Comparison of ENCODE assay signal across 8 cellular contexts in genomic region chr19:49113762-49114629, GRCh38. TPM values are rescaled to one million over a fixed set of nuclear protein-coding genes. Genes with fewer than 3 reads are reported as not detected.
A peak's percentile ranks its signal among the peaks of the same experiment; 100 is the strongest.
DNase-seq lines count a peak whose midpoint lies in the region; ATAC-seq and TF ChIP-seq lines count a peak whose summit lies in the region.

Gene LIN7B (plus strand): TSS chr19:49114370. CDS start chr19:49114405, 35 bp downstream.

- peak; percentile 76 for TF ChIP-seq CTCF in GM12874 (IDR thresholded peaks at IDR 0.05; ENCODE audit: insufficient read depth, low read depth, low read length)
- peak; percentile 76 for TF ChIP-seq CTCF in chondrocyte (IDR thresholded peaks at IDR 0.05)

- peak within 1 kb of the TSS; percentile 78 for H3K4me3 Mint-ChIP-seq in chondrocyte (ENCODE audit: unreplicated experiment)

- ATAC-seq in HG02852 (IDR thresholded peaks at IDR 0.05; ENCODE audit: unreplicated experiment) (peak; percentile 42), left colon (peak; percentile 59), HG03571 (IDR thresholded peaks at IDR 0.05; ENCODE audit: unreplicated experiment) (no peak)

- peaks cover under 1% of the 10 kb centered on the region for H3K36me3 Mint-ChIP-seq in chondrocyte (ENCODE audit: low read depth)

- intact Hi-C loops in left colon (cut with DNase I, micrococcal nuclease), result no loop called here

- DNase-seq in NCI-H345 (lab: John Stamatoyannopoulos, UW), result peak; percentile 61
- peak; percentile 85 for DNase-seq in activated CD4-positive, CD25-positive, alpha-beta regulatory T cell treated with anti-CD3 and anti-CD28 coated beads, Interleukin-2, amount 50 U/mL, for 72 hours
- no peak for DNase-seq in chondrocyte (ENCODE audit: low spot score)
- DNase-seq in left colon, result peak; percentile 47 to 71
- DNase-seq in stimulated activated CD4-positive, alpha-beta T cell treated with anti-CD3 and anti-CD28 coated beads, Interleukin-2, amount 100 ng/mL, for 48 hours, result peak; percentile 65 to 78

- peak within 1 kb of the TSS; percentile 82 for H3K27ac Mint-ChIP-seq in chondrocyte (ENCODE audit: unreplicated experiment)

- peaks cover 50% of the 10 kb centered on the region for H3K4me1 Mint-ChIP-seq in chondrocyte (ENCODE audit: low read depth)

- H3K27me3 Mint-ChIP-seq in chondrocyte (ENCODE audit: low read depth), result no peaks in the 10 kb centered on the region

- H3K9me3 Mint-ChIP-seq in chondrocyte (ENCODE audit: low read depth), result no peaks in the 10 kb centered on the region

RNA-seq across cellular contexts. Expression of gene LIN7B, which starts in this region (rescaled TPM):
- total RNA-seq in chondrocyte, result 12.7 to 14.3 TPM (median 13.9 TPM) in 3 replicates
- 10 to 100 TPM in 1 of 2 donors, 1 to 10 TPM in 1; 8.8 to 11.4 TPM for total RNA-seq in left colon
